ENCODE assay signal across 10 cellular contexts in the genomic region with DNA sequence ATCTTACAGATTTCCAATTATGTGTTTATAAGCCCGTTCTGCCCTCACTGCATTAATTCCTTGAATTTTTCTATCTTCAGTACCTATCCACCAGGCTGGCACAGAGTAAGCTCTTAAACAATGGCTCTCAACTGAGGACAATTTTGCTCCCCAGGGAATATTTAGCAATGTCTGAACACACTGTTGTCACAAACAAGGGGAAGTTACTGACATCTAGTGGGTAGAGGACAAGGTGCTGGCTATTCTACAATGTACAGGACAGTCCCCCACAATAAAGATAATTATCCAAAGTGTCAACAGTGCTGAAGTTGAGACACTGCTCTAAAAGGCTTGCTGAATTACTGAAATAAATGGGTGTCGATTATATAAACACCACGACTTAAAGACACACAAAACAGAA. TPM values are rescaled to one million over a fixed set of nuclear protein-coding genes. Genes with fewer than 3 reads are reported as not detected.
DNase-seq lines count a peak whose midpoint lies in the region; ATAC-seq and TF ChIP-seq lines count a peak whose summit lies in the region.
"Had no signal": no experiment of that assay in that cellular context is flagged by ENCODE, and none has a peak within 500 bp of the region (broad histone marks: within the 10 kb centered on the region; RNA-seq: fewer than 3 reads in every experiment).

No MANE protein-coding gene starts in this region.

- H4K5ac ChIP-seq in mesendoderm (ENCODE audit: low read length), result no peak overlapping the region

- TF ChIP-seq CTCF in esophagus squamous epithelium (IDR thresholded peaks at IDR 0.05), result peak in 1 of 6 experiments; percentile 14

- peaks cover 40% of the 10 kb centered on the region for H3K79me2 ChIP-seq in mesendoderm (ENCODE audit: control insufficient read depth, insufficient read depth, low read length)

- H3K27ac ChIP-seq in mesendoderm (ENCODE audit: low read depth, low read length) (no peak overlapping the region), esophagus squamous epithelium (no peak overlapping the region)
- H3K27ac ChIP-seq: SJSA1 had no signal

- no peak overlapping the region for H4K8ac ChIP-seq in mesendoderm (ENCODE audit: low read depth, low read length)

- H2BK15ac ChIP-seq in mesendoderm (replicated peaks; ENCODE audit: low read depth), result no peak overlapping the region

- no peak overlapping the region for H3K9ac ChIP-seq in mesendoderm (ENCODE audit: low read length)

- no peak overlapping the region for H3K4me2 ChIP-seq in mesendoderm (ENCODE audit: low read length)

- in situ Hi-C loops in SK-MEL-5 (cut with HindIII; ENCODE audit: low pct_unique_long_range_greater_than_20kb, low sequenced_read_pairs), result no loop called here

- no peak overlapping the region for H3K4ac ChIP-seq in mesendoderm (ENCODE audit: low read depth, low read length)

- H3K36me3 ChIP-seq in mesendoderm (ENCODE audit: control insufficient read depth, insufficient read depth, low read length) (no peaks in the 10 kb centered on the region), esophagus squamous epithelium (peaks cover 0 to 47% (median 10%) of the 10 kb centered on the region in 3 donors)

- no peak for TF ChIP-seq POLR2A in esophagus squamous epithelium (IDR thresholded peaks at IDR 0.05)

- H3K79me1 ChIP-seq in mesendoderm (ENCODE audit: low read length), result peaks cover 7% of the 10 kb centered on the region

- H3K4me1 ChIP-seq in mesendoderm (ENCODE audit: control insufficient read depth, low read depth, low read length), result no peaks in the 10 kb centered on the region
- peaks cover 0 to 44% (median 21%) of the 10 kb centered on the region in 3 donors for H3K4me1 ChIP-seq in esophagus squamous epithelium

- peak; percentile 45 for ATAC-seq in GM18502 (IDR thresholded peaks at IDR 0.05; ENCODE audit: poor library complexity, unreplicated experiment)
- ATAC-seq in HG03135 (IDR thresholded peaks at IDR 0.05; ENCODE audit: unreplicated experiment), result peak; percentile 43
- ATAC-seq: stimulated activated memory B cell treated with anti-CD40 and anti-IgM and Interleukin-4, amounts not matched to agents 10 μg/mL and 1 μg/mL and 100 μg/mL, for 72 hours had no signal

- DNase-seq in SK-MEL-5 (ENCODE audit: low read depth, low spot score) (peak; percentile 47), mesendoderm (peak; percentile 56), esophagus squamous epithelium (lab: John Stamatoyannopoulos, UW) (no peak), DMS114 treated with DMSO at 0.1 percent for 48 hours (lab: John Stamatoyannopoulos, UW; ENCODE audit: unreplicated experiment) (no peak), T-helper 9 cell (no peak), medulla oblongata (ENCODE audit: extremely low spot score) (no peak)

- H3K56ac ChIP-seq in mesendoderm (ENCODE audit: low read length), result no peak overlapping the region

- H2AK5ac ChIP-seq in mesendoderm (ENCODE audit: low read length), result no peak overlapping the region

- no peak overlapping the region for H3K18ac ChIP-seq in mesendoderm (ENCODE audit: low read length)

- WGBS in mesendoderm (ENCODE audit: extremely low coverage, insufficient coverage, low lambda C conversion rate), result no CpG with 5 or more reads among the region's 3 CpGs
- 83 to 88% methylated on average over 3 of the region's 3 CpGs for WGBS in esophagus squamous epithelium, 2 donors

- H3K23ac ChIP-seq in mesendoderm (ENCODE audit: low read length), result no peak overlapping the region

- H2BK120ac ChIP-seq in mesendoderm (ENCODE audit: low read depth, low read length), result no peak overlapping the region

- H3K4me3 ChIP-seq in mesendoderm (ENCODE audit: low read length), result no peak overlapping the region
- H3K4me3 ChIP-seq in esophagus squamous epithelium, result no peak overlapping the region
- H3K4me3 ChIP-seq: SJSA1 had no signal

- H3K9me3 ChIP-seq in esophagus squamous epithelium, result no peaks in the 10 kb centered on the region
- H3K9me3 ChIP-seq: SJSA1 had no signal

- intact Hi-C loops in esophagus squamous epithelium (cut with DNase I), result no loop called here

- H2BK5ac ChIP-seq in mesendoderm (ENCODE audit: low read length), result no peak overlapping the region

- H3K27me3 ChIP-seq in mesendoderm (ENCODE audit: insufficient read depth, low read length, poor library complexity) (no peaks in the 10 kb centered on the region), esophagus squamous epithelium (no peaks in the 10 kb centered on the region)
- H3K27me3 ChIP-seq: SJSA1 had no signal

RNA-seq across cellular contexts. Expression of a gene that starts 5.0 kb away (rescaled TPM):
- 170 and 175 TPM in 2 replicates for total RNA-seq in SK-MEL-5 (2014; rRNA removed; shearing (Covaris generic))
- polyA plus RNA-seq in SK-MEL-5 (2015; cell fraction: cytosol; rRNA removed), result 134 and 165 TPM in 2 replicates
- 59.8 and 84.7 TPM in 2 replicates for polyA plus RNA-seq in SK-MEL-5 (2015; cell fraction: nucleus; rRNA removed)
- 42.4 TPM for polyA plus RNA-seq in mesendoderm (2013, experiment 1 of 2)
- polyA plus RNA-seq in mesendoderm (2013, experiment 2 of 2), result 43.2 TPM
- 100 to 1,000 TPM in 2 of 4 donors, 10 to 100 TPM in 2; 87.5 to 155 (median 95.9) TPM for total RNA-seq in esophagus squamous epithelium

RNA-seq across cellular contexts. Expression of a gene that starts 5.5 kb away (rescaled TPM):
- 547 and 618 TPM in 2 replicates for total RNA-seq in SK-MEL-5 (2014; rRNA removed; shearing (Covaris generic))
- 442 and 483 TPM in 2 replicates for polyA plus RNA-seq in SK-MEL-5 (2015; cell fraction: cytosol; rRNA removed)
- polyA plus RNA-seq in SK-MEL-5 (2015; cell fraction: nucleus; rRNA removed), result 261 and 284 TPM in 2 replicates
- 949 TPM for polyA plus RNA-seq in mesendoderm (2013, experiment 1 of 2)
- 958 TPM for polyA plus RNA-seq in mesendoderm (2013, experiment 2 of 2)
- 100 to 1,000 TPM; 243 to 631 (median 564) TPM for total RNA-seq in esophagus squamous epithelium

Comparison
In these comparisons a context has a peak if more than half of its experiments do, and no peak if none do; other contexts are left out.
1. DNase-seq: peak in SK-MEL-5 (single experiment) and mesendoderm (single experiment); none in esophagus squamous epithelium (single experiment), DMS114 treated with DMSO at 0.1 percent for 48 hours (single experiment), T-helper 9 cell (single experiment) and medulla oblongata (single experiment).